25 cellular contexts compared by ENCODE assay signal in genomic region chrX:123175366-123176122, GRCh38. TPM values are rescaled to one million over a fixed set of nuclear protein-coding genes. Genes with fewer than 3 reads are reported as not detected.
"Had no signal": no experiment of that assay in that cellular context is flagged by ENCODE, and none has a peak within 500 bp of the region (broad histone marks: within the 10 kb centered on the region; RNA-seq: fewer than 3 reads in every experiment).

No MANE protein-coding gene starts in this region.

- H3K4me3 Mint-ChIP-seq: activated naive CD8-positive, alpha-beta T cell treated with anti-CD3 and anti-CD28 coated beads for 36 hours; activated T-cell treated with anti-CD3 and anti-CD28 coated beads, Interleukin-2, amount 50 U/mL, for 24 hours; activated T-helper 17 cell treated with anti-CD3 and anti-CD28 coated beads, Interleukin-2, amount 50 U/mL, for 72 hours; natural killer cell treated with Interleukin-12 subunit alpha and Interleukin-12 subunit beta and Interleukin-15 and Interleukin-18, amount 100 ng/mL, for 72 hours; type B pancreatic cell had no signal

- H3K36me3 Mint-ChIP-seq: activated naive CD8-positive, alpha-beta T cell treated with anti-CD3 and anti-CD28 coated beads for 36 hours; natural killer cell treated with Interleukin-12 subunit alpha and Interleukin-12 subunit beta and Interleukin-15 and Interleukin-18, amount 100 ng/mL, for 72 hours; type B pancreatic cell had no signal

- ATAC-seq: activated T-helper 17 cell treated with anti-CD3 and anti-CD28 coated beads, Interleukin-2, amount 50 U/mL, for 72 hours; gastroesophageal sphincter; left cardiac atrium had no signal

- H3K4me1 Mint-ChIP-seq: activated naive CD8-positive, alpha-beta T cell treated with anti-CD3 and anti-CD28 coated beads for 36 hours; activated T-helper 17 cell treated with anti-CD3 and anti-CD28 coated beads, Interleukin-2, amount 50 U/mL, for 72 hours had no signal

- H3K27me3 Mint-ChIP-seq: activated naive CD8-positive, alpha-beta T cell treated with anti-CD3 and anti-CD28 coated beads for 36 hours; activated T-helper 17 cell treated with anti-CD3 and anti-CD28 coated beads, Interleukin-2, amount 50 U/mL, for 72 hours; progenitor cell of endocrine pancreas; type B pancreatic cell had no signal

- H3K9me3 Mint-ChIP-seq: activated naive CD8-positive, alpha-beta T cell treated with anti-CD3 and anti-CD28 coated beads for 36 hours; activated T-cell treated with anti-CD3 and anti-CD28 coated beads, Interleukin-2, amount 50 U/mL, for 24 hours; activated T-helper 17 cell treated with anti-CD3 and anti-CD28 coated beads, Interleukin-2, amount 50 U/mL, for 72 hours; natural killer cell treated with Interleukin-12 subunit alpha and Interleukin-12 subunit beta and Interleukin-15 and Interleukin-18, amount 100 ng/mL, for 72 hours; type B pancreatic cell had no signal

- H3K4me1 ChIP-seq: gastroesophageal sphincter, sigmoid colon had no signal

- H3K4me3 ChIP-seq: gastroesophageal sphincter, sigmoid colon, smooth muscle cell, thoracic aorta had no signal

- H3K36me3 ChIP-seq: gastroesophageal sphincter, sigmoid colon, thoracic aorta, WERI-Rb-1 had no signal

- H3K27ac Mint-ChIP-seq: activated naive CD8-positive, alpha-beta T cell treated with anti-CD3 and anti-CD28 coated beads for 36 hours; activated T-cell treated with anti-CD3 and anti-CD28 coated beads, Interleukin-2, amount 50 U/mL, for 24 hours; activated T-helper 17 cell treated with anti-CD3 and anti-CD28 coated beads, Interleukin-2, amount 50 U/mL, for 72 hours; natural killer cell treated with Interleukin-12 subunit alpha and Interleukin-12 subunit beta and Interleukin-15 and Interleukin-18, amount 100 ng/mL, for 72 hours; progenitor cell of endocrine pancreas; type B pancreatic cell had no signal

- H3K9me3 ChIP-seq: gastroesophageal sphincter, sigmoid colon, thoracic aorta had no signal

- H3K27ac ChIP-seq: epithelial cell of prostate, gastroesophageal sphincter, sigmoid colon, thoracic aorta, WERI-Rb-1 had no signal

- H3K27me3 ChIP-seq: gastroesophageal sphincter, sigmoid colon had no signal

- DNase-seq: activated CD4-positive, alpha-beta T cell treated with anti-CD3 and anti-CD28 coated beads for 1 hour; activated CD4-positive, alpha-beta T cell treated with anti-CD3 and anti-CD28 coated beads, Interleukin-2, amount 50 U/mL, for 4 hours; activated CD8-positive, alpha-beta memory T cell treated with anti-CD3 and anti-CD28 coated beads for 24 hours; activated CD8-positive, alpha-beta memory T cell treated with anti-CD3 and anti-CD28 coated beads, Interleukin-2, amount 50 U/mL, for 4 hours; activated naive CD8-positive, alpha-beta T cell treated with anti-CD3 and anti-CD28 coated beads for 36 hours; activated T-cell treated with anti-CD3 and anti-CD28 coated beads, Interleukin-2, amount 50 U/mL, for 24 hours; cortex of kidney; head of caudate nucleus; hypothalamus; islet precursor cell; left cardiac atrium; retina; sigmoid colon; stimulated activated CD4-positive, alpha-beta T cell treated with anti-CD3 and anti-CD28 coated beads, Interleukin-15, amount 100 ng/mL, for 24 hours; stimulated activated naive CD4-positive, alpha-beta T cell; WERI-Rb-1 had no signal

RNA-seq across cellular contexts. Expression of gene GRIA3, which starts 8.5 kb away (rescaled TPM):
- total RNA-seq: activated naive CD8-positive, alpha-beta T cell treated with anti-CD3 and anti-CD28 coated beads for 36 hours; activated T-helper 17 cell treated with anti-CD3 and anti-CD28 coated beads, Interleukin-2, amount 50 U/mL, for 72 hours; natural killer cell treated with Interleukin-12 subunit alpha and Interleukin-12 subunit beta and Interleukin-15 and Interleukin-18, amount 100 ng/mL, for 72 hours; osteocyte had no signal
